Comparison of ENCODE assay signal across 2 cellular contexts in the genomic region with DNA sequence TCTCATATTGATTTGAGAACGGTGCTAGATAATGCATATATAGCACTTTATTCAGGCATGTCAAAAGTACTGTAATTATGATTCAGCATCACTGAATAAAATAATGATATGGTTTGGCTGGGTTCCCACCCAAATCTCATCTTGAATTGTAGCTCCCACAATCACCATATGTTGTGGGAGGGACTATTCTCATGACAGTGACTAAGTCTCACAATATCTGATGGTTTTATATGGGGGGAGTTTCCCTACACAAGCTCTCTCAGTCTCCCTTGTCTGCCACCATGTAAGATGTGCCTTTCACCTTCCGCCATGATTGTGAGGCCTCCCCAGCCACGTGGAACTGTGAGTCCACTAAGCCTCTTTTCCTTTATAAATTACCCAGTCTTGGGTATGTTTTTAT.
TF ChIP-seq lines count a peak whose summit lies in the region.

No MANE protein-coding gene starts in this region.

TF ChIP-seq in HepG2, 621 proteins besides CTCF, POLR2A, EP300 and RAD21:
- TF ChIP-seq MAFK (conservative IDR thresholded peaks at IDR 0.05 in 1 of 2, IDR thresholded peaks at IDR 0.05 in 1 of 2; ENCODE audit: low read length in 2 of 2) (peak; percentile 49 to 51; a peak in 3 of 4 replicates), MED1 (CRISPR knock-in tag; IDR thresholded peaks at IDR 0.05) (no peak)

TF ChIP-seq in A549, 52 proteins besides CTCF, POLR2A, EP300 and RAD21:
- no peak for TF ChIP-seq RFX5 (IDR thresholded peaks at IDR 0.05)
- TF ChIP-seq MAFK (IDR thresholded peaks at IDR 0.05; ENCODE audit: partially characterized antibody): peak; percentile 36
